20 cellular contexts compared by ENCODE assay signal in genomic region chr5:56343988-56344387, GRCh38.
"Had no signal": no experiment of that assay in that cellular context is flagged by ENCODE, and none has a peak within 500 bp of the region (broad histone marks: within the 10 kb centered on the region; RNA-seq: fewer than 3 reads in every experiment).

No MANE protein-coding gene starts in this region.

- ATAC-seq: esophagus mucosa; gastrocnemius medialis; heart right ventricle; naive thymus-derived CD8-positive, alpha-beta T cell; sciatic nerve; upper lobe of right lung had no signal

- H3K27me3 ChIP-seq: gastrocnemius medialis, heart right ventricle, spleen, tibial artery, upper lobe of right lung, vagina had no signal

- DNase-seq: effector memory CD4-positive, alpha-beta T cell; gastrocnemius medialis; heart right ventricle; hypothalamus; kidney glomerular epithelial cell; naive thymus-derived CD8-positive, alpha-beta T cell; posterior cingulate gyrus; spleen; stimulated activated CD4-positive, alpha-beta T cell treated with anti-CD3 and anti-CD28 coated beads, Interleukin-15, amount 100 ng/mL, for 24 hours; stimulated activated CD4-positive, alpha-beta T cell treated with anti-CD3 and anti-CD28 coated beads, Interleukin-1b, Interleukin-23, amount 100 ng/mL, for 48 hours; stimulated activated CD4-positive, alpha-beta T cell treated with anti-CD3 and anti-CD28 coated beads, Interleukin-4, amount 100 ng/mL, for 24 hours; stimulated activated naive CD4-positive, alpha-beta T cell; tibial artery; upper lobe of right lung had no signal

- FAIRE-seq: endometrium, islet of Langerhans had no signal

- H3K27ac ChIP-seq: gastrocnemius medialis, heart right ventricle, tibial artery, upper lobe of right lung, vagina had no signal

- H3K4me3 Mint-ChIP-seq: naive thymus-derived CD8-positive, alpha-beta T cell; neural crest cell had no signal

- H3K4me1 ChIP-seq: gastrocnemius medialis, tibial artery, upper lobe of right lung, vagina had no signal

- H3K4me3 ChIP-seq: gastrocnemius medialis, heart right ventricle, spleen, tibial artery, upper lobe of right lung, vagina had no signal

- H3K9me3 ChIP-seq: gastrocnemius medialis, tibial artery, upper lobe of right lung, vagina had no signal

- H3K36me3 ChIP-seq: gastrocnemius medialis, heart right ventricle, spleen, tibial artery, upper lobe of right lung, vagina had no signal
